In the genomic region with DNA sequence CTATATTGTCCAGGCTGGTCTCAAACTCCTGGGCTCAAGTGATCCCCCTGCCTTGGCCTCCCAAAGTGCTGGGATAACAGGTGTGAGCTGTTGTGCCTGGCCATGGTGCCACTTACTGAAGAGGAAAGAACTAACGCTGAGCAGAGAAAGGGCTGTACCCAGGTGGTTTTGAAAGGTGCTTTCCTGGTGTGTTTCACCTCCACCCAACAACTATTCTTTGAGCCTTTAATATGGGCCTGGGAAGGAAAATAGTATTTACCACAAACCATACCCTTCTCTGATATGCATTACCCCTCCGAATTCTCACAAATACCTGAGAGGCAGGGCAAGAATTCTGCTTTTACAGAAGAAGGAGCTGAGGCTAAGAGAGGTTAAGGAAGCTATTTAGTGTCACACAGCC, we compare ENCODE assay signal across 19 cellular contexts. TPM values are rescaled to one million over a fixed set of nuclear protein-coding genes. Genes with fewer than 3 reads are reported as not detected.
DNase-seq lines count a peak whose midpoint lies in the region; ATAC-seq and TF ChIP-seq lines count a peak whose summit lies in the region.
"Had no signal": no experiment of that assay in that cellular context is flagged by ENCODE, and none has a peak within 500 bp of the region (broad histone marks: within the 10 kb centered on the region; RNA-seq: fewer than 3 reads in every experiment).

No MANE protein-coding gene starts in this region.

- peak overlapping the region; percentile 52; the same call in 1 of the 2 replicates for H3K4me2 ChIP-seq in KMS-11
- H3K4me2 ChIP-seq: BLaER1 treated with 17β-estradiol and CSF1 and Interleukin-3, amounts not matched to agents 10 nM and 100 nM had no signal

- no peak overlapping the region for H2AFZ ChIP-seq in KMS-11 (ENCODE audit: low read depth)

- intact Hi-C loops in dendritic cell treated with granulocyte-macrophage colony-stimulating factor and Interleukin-4, amounts not matched to agents 40 ng/mL and 50 ng/mL, for 4 days (cut with micrococcal nuclease): loop anchor here (10.0 kb wide), 1 partner anchor 134 kb away; no protein-coding TSS in a partner anchor

- no peaks in the 10 kb centered on the region for H3K9me3 Mint-ChIP-seq in dendritic cell treated with granulocyte-macrophage colony-stimulating factor and Interleukin-4, amounts not matched to agents 40 ng/mL and 50 ng/mL, for 4 days
- H3K9me3 Mint-ChIP-seq: CD8-positive, alpha-beta T cell; HFFc6; IgD-negative memory B cell had no signal

- H3K27ac ChIP-seq in KMS-11: no peak overlapping the region
- H3K27ac ChIP-seq: BLaER1 treated with 17β-estradiol and CSF1 and Interleukin-3, amounts not matched to agents 10 nM and 100 nM had no signal

- peak; percentile 22 for DNase-seq in GM13977 (ENCODE audit: low spot score)
- peak; percentile 59 for DNase-seq in mesenteric fat pad (ENCODE audit: low spot score)
- no peak for DNase-seq in stimulated activated naive CD8-positive, alpha-beta T cell treated with anti-CD3 and anti-CD28 coated beads, Interleukin-15, Interleukin-2, amounts not matched to agents 100 U/mL and 50 U/mL, for 24 hours
- DNase-seq in GM19238 (ENCODE audit: insufficient read length, low spot score): no peak
- DNase-seq: Calu3; CD8-positive, alpha-beta T cell; DMS79 treated with DMSO at 0.1 percent for 48 hours; GF-D8; GOT3; H7; HFFc6; KBM-7 had no signal

- in situ Hi-C loops in GM13977 (cut with MboI; ENCODE audit: low pct_unique_long_range_greater_than_20kb, low sequenced_read_pairs, unreplicated experiment): no loop called here

- H3K27me3 Mint-ChIP-seq in dendritic cell treated with granulocyte-macrophage colony-stimulating factor and Interleukin-4, amounts not matched to agents 40 ng/mL and 50 ng/mL, for 4 days: no peaks in the 10 kb centered on the region
- H3K27me3 Mint-ChIP-seq: B cell, IgD-negative memory B cell had no signal

- H3K79me2 ChIP-seq in KMS-11 (ENCODE audit: insufficient read depth, low read depth): no peaks in the 10 kb centered on the region

- no peaks in the 10 kb centered on the region for H3K36me3 ChIP-seq in KMS-11 (ENCODE audit: insufficient read depth)
- H3K36me3 ChIP-seq: BLaER1 treated with 17β-estradiol and CSF1 and Interleukin-3, amounts not matched to agents 10 nM and 100 nM had no signal

- H3K36me3 Mint-ChIP-seq in dendritic cell treated with granulocyte-macrophage colony-stimulating factor and Interleukin-4, amounts not matched to agents 40 ng/mL and 50 ng/mL, for 4 days (ENCODE audit: low read depth): no peaks in the 10 kb centered on the region
- H3K36me3 Mint-ChIP-seq: CD8-positive, alpha-beta T cell; IgD-negative memory B cell had no signal

- H3K9ac ChIP-seq in KMS-11: no peak overlapping the region
- H3K9ac ChIP-seq: BLaER1 treated with 17β-estradiol and CSF1 and Interleukin-3, amounts not matched to agents 10 nM and 100 nM had no signal

- H3K4me1 ChIP-seq in KMS-11 (ENCODE audit: low read depth, poor library complexity, severe bottlenecking): peaks cover 39% of the 10 kb centered on the region
- H3K4me1 ChIP-seq: BLaER1 treated with 17β-estradiol and CSF1 and Interleukin-3, amounts not matched to agents 10 nM and 100 nM had no signal

- no peak for ATAC-seq in stimulated activated naive CD8-positive, alpha-beta T cell treated with anti-CD3 and anti-CD28 coated beads, Interleukin-15, Interleukin-2, amounts not matched to agents 100 U/mL and 50 U/mL, for 24 hours
- no peak for ATAC-seq in GM21529 (IDR thresholded peaks at IDR 0.05; ENCODE audit: unreplicated experiment)
- ATAC-seq: CD8-positive, alpha-beta T cell; HCT116 had no signal

- H3K4me1 Mint-ChIP-seq in dendritic cell treated with granulocyte-macrophage colony-stimulating factor and Interleukin-4, amounts not matched to agents 40 ng/mL and 50 ng/mL, for 4 days (ENCODE audit: low read depth): peaks cover 6% of the 10 kb centered on the region
- H3K4me1 Mint-ChIP-seq: B cell had no signal

- H3K27ac Mint-ChIP-seq in dendritic cell treated with granulocyte-macrophage colony-stimulating factor and Interleukin-4, amounts not matched to agents 40 ng/mL and 50 ng/mL, for 4 days: peak overlapping the region; percentile 7
- H3K27ac Mint-ChIP-seq: B cell; CD8-positive, alpha-beta T cell; HFFc6; IgD-negative memory B cell had no signal

- TF ChIP-seq CTCF in GM13977 (IDR thresholded peaks at IDR 0.05; ENCODE audit: extremely low read depth, insufficient read depth, missing control alignments) (no peak), KMS-11 (conservative IDR thresholded peaks at IDR 0.05; ENCODE audit: low read depth, low read length) (no peak)

- no peaks in the 10 kb centered on the region for H4K20me1 ChIP-seq in KMS-11 (ENCODE audit: insufficient read depth)
- H4K20me1 ChIP-seq: BLaER1 treated with 17β-estradiol and CSF1 and Interleukin-3, amounts not matched to agents 10 nM and 100 nM had no signal

- no peak overlapping the region for H3K4me3 Mint-ChIP-seq in dendritic cell treated with granulocyte-macrophage colony-stimulating factor and Interleukin-4, amounts not matched to agents 40 ng/mL and 50 ng/mL, for 4 days
- H3K4me3 Mint-ChIP-seq: B cell; CD8-positive, alpha-beta T cell; HFFc6; IgD-negative memory B cell had no signal

- H3K27me3 ChIP-seq in KMS-11 (ENCODE audit: insufficient read depth, low read depth): no peaks in the 10 kb centered on the region; the same call in 1 of the 2 replicates
- H3K27me3 ChIP-seq: BLaER1 treated with 17β-estradiol and CSF1 and Interleukin-3, amounts not matched to agents 10 nM and 100 nM had no signal

- no peak overlapping the region for H3K4me3 ChIP-seq in KMS-11 (IDR thresholded peaks at IDR 0.05; ENCODE audit: insufficient read depth, low read depth, low read length)
- H3K4me3 ChIP-seq: BLaER1 treated with 17β-estradiol and CSF1 and Interleukin-3, amounts not matched to agents 10 nM and 100 nM had no signal

RNA-seq across cellular contexts. Expression of a gene that starts 24.8 kb away (rescaled TPM):
- total RNA-seq in mesenteric fat pad: 37.9 TPM

Comparison
In these comparisons a context has a peak if more than half of its experiments do, and no peak if none do; other contexts are left out.
1. DNase-seq: peak in GM13977 (single experiment) and mesenteric fat pad (single experiment); none in stimulated activated naive CD8-positive, alpha-beta T cell treated with anti-CD3 and anti-CD28 coated beads, Interleukin-15, Interleukin-2, amounts not matched to agents 100 U/mL and 50 U/mL, for 24 hours (single experiment) and GM19238 (single experiment).